10 cellular contexts compared by ENCODE assay signal in the genomic region with DNA sequence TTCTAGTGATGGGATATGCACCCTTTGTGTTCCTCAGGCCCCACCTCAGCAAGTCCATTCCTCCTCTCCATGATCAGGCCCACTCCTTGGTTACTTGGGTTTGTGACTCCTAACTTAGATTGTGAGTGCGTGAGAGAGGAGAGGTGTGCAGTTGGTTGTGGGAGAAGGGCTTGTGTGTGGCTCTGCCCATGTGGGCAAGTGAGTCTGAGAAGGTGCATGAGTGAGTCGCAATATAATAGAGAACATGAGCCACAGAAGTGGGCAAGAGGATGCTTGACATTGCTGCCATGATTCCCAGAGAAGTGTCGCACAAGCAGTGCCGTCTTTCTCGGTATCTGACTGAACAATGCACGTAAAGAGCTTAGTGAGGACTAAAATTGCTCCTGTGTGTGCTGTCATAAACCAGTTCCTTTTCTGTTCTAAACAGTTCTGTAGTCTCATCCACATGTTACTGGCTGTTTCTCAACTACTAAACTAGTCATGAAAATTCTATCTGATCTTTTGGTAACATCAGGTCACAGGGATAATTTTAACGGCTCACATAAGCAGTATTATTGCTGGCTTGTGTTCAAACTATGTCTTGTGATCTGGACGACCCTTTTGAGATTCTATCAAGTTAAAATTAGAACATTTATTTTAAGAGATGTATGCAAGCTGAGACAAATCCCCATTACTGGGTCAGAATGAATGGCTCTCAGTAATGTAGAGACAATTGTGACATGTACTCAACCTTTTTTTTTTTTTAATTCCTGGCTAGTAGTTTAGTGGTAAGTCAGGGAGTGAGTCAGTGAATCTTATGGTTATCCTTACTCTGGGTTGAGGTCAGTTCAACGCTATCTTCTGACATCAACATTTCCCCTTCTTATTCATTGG. TPM values are rescaled to one million over a fixed set of nuclear protein-coding genes. Genes with fewer than 3 reads are reported as not detected.
A peak's percentile ranks its signal among the peaks of the same experiment; 100 is the strongest.
DNase-seq lines count a peak whose midpoint lies in the region; ATAC-seq and TF ChIP-seq lines count a peak whose summit lies in the region.
"Had no signal": no experiment of that assay in that cellular context is flagged by ENCODE, and none has a peak within 500 bp of the region (broad histone marks: within the 10 kb centered on the region; RNA-seq: fewer than 3 reads in every experiment).

No MANE protein-coding gene starts in this region.

- no peaks in the 10 kb centered on the region for H3K9me3 ChIP-seq in iPS-15b (ENCODE audit: control insufficient read depth, insufficient read depth, low read length)
- H3K9me3 ChIP-seq in transverse colon = no peaks in the 10 kb centered on the region
- H3K9me3 ChIP-seq in MG63 = no peaks in the 10 kb centered on the region

- H3K4me3 ChIP-seq in iPS-15b (ENCODE audit: low read depth, low read length) (no peak overlapping the region), transverse colon (no peak overlapping the region), MG63 (no peak overlapping the region)

- DNase-seq in activated T-cell treated with anti-CD3 and anti-CD28 coated beads, Interleukin-2, amount 50 U/mL, for 72 hours = no peak
- DNase-seq in activated T-cell treated with anti-CD3 and anti-CD28 coated beads for 4 hours (no peak), astrocyte of the hippocampus (ENCODE audit: low read depth, low spot score) (peak; percentile 81), transverse colon (no peak), MG63 (no peak)
- DNase-seq in activated CD8-positive, alpha-beta memory T cell treated with anti-CD3 and anti-CD28 coated beads, Interleukin-2, amount 50 U/mL, for 4 hours = no peak
- DNase-seq: C1 segment of cervical spinal cord had no signal

- H3K36me3 Mint-ChIP-seq in activated T-cell treated with anti-CD3 and anti-CD28 coated beads, Interleukin-2, amount 50 U/mL, for 72 hours (ENCODE audit: insufficient read depth in 2 of 2) = peaks cover 0 to 7% of the 10 kb centered on the region in 2 donors

- WGBS in transverse colon (ENCODE audit: low coverage in 1 of 2), 2 donors = 42 to 82% methylated on average over 3 to 9 of the region's 9 CpGs

- H3K36me3 ChIP-seq in iPS-15b (ENCODE audit: control insufficient read depth, insufficient read depth, low read length) (peaks cover 5% of the 10 kb centered on the region), transverse colon (peaks cover 0 to 13% (median 4%) of the 10 kb centered on the region in 4 donors), MG63 (peaks cover 31% of the 10 kb centered on the region)

- H3K9ac ChIP-seq in iPS-15b (ENCODE audit: low read depth, low read length) = peak overlapping the region; percentile 24

- peaks cover 26% of the 10 kb centered on the region for H3K4me1 ChIP-seq in iPS-15b (ENCODE audit: control insufficient read depth, insufficient read depth, low read length)
- H3K4me1 ChIP-seq in transverse colon = peaks cover 0 to 21% (median 3%) of the 10 kb centered on the region in 4 donors

- H3K4me3 Mint-ChIP-seq in activated T-cell treated with anti-CD3 and anti-CD28 coated beads, Interleukin-2, amount 50 U/mL, for 72 hours = peak overlapping the region in 1 of 2 donors; percentile 11
- H3K4me3 Mint-ChIP-seq: neural crest cell had no signal

- no peak for TF ChIP-seq POLR2A in transverse colon (IDR thresholded peaks at IDR 0.05)
- TF ChIP-seq POLR2A in GM18505 (IDR thresholded peaks at IDR 0.05; ENCODE audit: borderline replicate concordance, extremely low read depth, insufficient read depth, insufficient read length) = no peak

- intact Hi-C loops in transverse colon (cut with DNase I; ENCODE audit: low total_unique reads) = no loop called here

- in situ Hi-C loops in transverse colon (cut with MboI; ENCODE audit: low pct_ligation_motif_present in 1 of 4, low pct_unique_long_range_greater_than_20kb in 1 of 4, low sequenced_read_pairs in 3 of 4) = no loop called here

- H3K4me1 Mint-ChIP-seq in activated T-cell treated with anti-CD3 and anti-CD28 coated beads, Interleukin-2, amount 50 U/mL, for 72 hours (ENCODE audit: low read depth) = peaks cover 12% of the 10 kb centered on the region

- peak overlapping the region; percentile 43 for H3K27ac Mint-ChIP-seq in activated T-cell treated with anti-CD3 and anti-CD28 coated beads, Interleukin-2, amount 50 U/mL, for 72 hours

- no peaks in the 10 kb centered on the region for H3K27me3 Mint-ChIP-seq in activated T-cell treated with anti-CD3 and anti-CD28 coated beads, Interleukin-2, amount 50 U/mL, for 72 hours (ENCODE audit: low read depth)

- no peak for TF ChIP-seq EP300 in transverse colon (IDR thresholded peaks at IDR 0.05; ENCODE audit: low read depth)

- no peaks in the 10 kb centered on the region for H3K27me3 ChIP-seq in iPS-15b (ENCODE audit: control insufficient read depth, insufficient read depth, low read length)
- H3K27me3 ChIP-seq in transverse colon = no peaks in the 10 kb centered on the region
- H3K27me3 ChIP-seq in MG63 = no peaks in the 10 kb centered on the region

- TF ChIP-seq CTCF in transverse colon (IDR thresholded peaks at IDR 0.05) = no peak

- H3K27ac ChIP-seq in transverse colon = peak overlapping the region; percentile 2 to 55 (median 39)

- no peaks in the 10 kb centered on the region for H3K9me3 Mint-ChIP-seq in activated T-cell treated with anti-CD3 and anti-CD28 coated beads, Interleukin-2, amount 50 U/mL, for 72 hours
- H3K9me3 Mint-ChIP-seq: neural crest cell had no signal

- peak; percentile 76 to 78 for ATAC-seq in activated T-cell treated with anti-CD3 and anti-CD28 coated beads, Interleukin-2, amount 50 U/mL, for 72 hours (replicated peaks in 1 of 2)
- no peak for ATAC-seq in GM18505 (IDR thresholded peaks at IDR 0.05; ENCODE audit: unreplicated experiment)

RNA-seq across cellular contexts. Expression of a gene that starts 25.6 kb away (rescaled TPM):
- 10 to 100 TPM; 14.1 to 21.7 TPM for total RNA-seq in activated T-cell treated with anti-CD3 and anti-CD28 coated beads, Interleukin-2, amount 50 U/mL, for 72 hours
- total RNA-seq in transverse colon = 10 to 100 TPM; 19.8 to 89.8 (median 35.3) TPM
- total RNA-seq in MG63 (2014; rRNA removed; shearing (Covaris generic); ENCODE audit: low replicate concordance) = 76.3 and 96.1 TPM in 2 replicates
